Comparison of ENCODE assay signal across 8 cellular contexts in the genomic region with DNA sequence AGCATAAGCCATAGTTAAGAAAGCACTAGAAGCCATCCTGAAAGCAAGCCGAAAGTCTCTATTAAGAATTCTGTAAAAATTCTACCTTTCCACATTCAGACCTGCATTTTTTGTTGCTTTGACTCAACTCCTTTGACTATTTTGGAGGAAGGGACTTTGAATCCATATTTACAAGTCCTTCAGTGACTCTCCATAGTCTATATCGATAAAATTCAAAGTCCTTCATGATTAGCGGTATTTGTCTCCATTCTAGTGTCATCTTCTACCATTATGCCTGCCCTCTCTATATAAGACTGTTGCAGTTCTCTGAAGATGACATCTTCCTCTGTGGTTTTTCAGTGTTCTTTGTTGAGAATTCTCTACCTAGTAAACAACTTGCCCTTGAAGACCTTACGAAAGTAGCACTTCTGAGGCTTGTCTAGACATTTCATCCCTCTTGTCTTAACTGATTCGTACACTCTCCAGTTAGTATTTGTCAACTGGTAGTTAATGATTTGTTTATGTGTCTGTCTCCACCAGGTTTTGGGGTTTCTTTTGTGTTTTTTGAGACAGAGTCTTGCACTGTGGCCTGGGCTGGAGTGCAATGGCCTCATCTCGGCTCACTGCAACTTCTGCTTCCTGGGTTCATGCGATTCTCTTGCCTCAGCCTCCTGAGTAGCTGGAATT. TPM values are rescaled to one million over a fixed set of nuclear protein-coding genes. Genes with fewer than 3 reads are reported as not detected.
DNase-seq lines count a peak whose midpoint lies in the region; ATAC-seq and TF ChIP-seq lines count a peak whose summit lies in the region.

No MANE protein-coding gene starts in this region.

- DNase-seq in amniotic epithelial cell (ENCODE audit: low read depth) (peak; percentile 75), neural progenitor cell (ENCODE audit: low spot score) (no peak), NCI-H2081 (lab: John Stamatoyannopoulos, UW) (no peak), aorta (no peak), AG08396 (ENCODE audit: low spot score) (no peak)

- peaks cover 21% of the 10 kb centered on the region for H3F3A ChIP-seq in neural progenitor cell (ENCODE audit: low read depth)

- H3K4me2 ChIP-seq in BLaER1: peak overlapping the region; percentile 66
- peak overlapping the region; percentile 89 for H3K4me2 ChIP-seq in neural progenitor cell

- peak; percentile 74 for ATAC-seq in GM19324 (IDR thresholded peaks at IDR 0.05; ENCODE audit: low FRiP score, unreplicated experiment)
- ATAC-seq in HG03196 (IDR thresholded peaks at IDR 0.05; ENCODE audit: unreplicated experiment): peak; percentile 62
- ATAC-seq in aorta (ENCODE audit: low FRiP score): no peak

- H3K4me1 ChIP-seq in BLaER1 (peaks cover 42% of the 10 kb centered on the region), neural progenitor cell (peaks cover 30% of the 10 kb centered on the region), aorta (ENCODE audit: control insufficient read depth in 1 of 2, insufficient read depth in 2 of 2, low read length in 2 of 2) (peaks cover 2 to 3% of the 10 kb centered on the region in 2 donors)

- H3K27ac Mint-ChIP-seq in neural progenitor cell: no peak overlapping the region

- H3K27ac ChIP-seq in BLaER1 (no peak overlapping the region), neural progenitor cell (no peak overlapping the region), aorta (ENCODE audit: low read depth in 1 of 2, low read length in 2 of 2) (no peak overlapping the region)

- intact Hi-C loops in aorta (cut with DNase I): loop anchor here in 1 of 2 donors (10.0 kb wide), 1 partner anchor 185 kb away; no protein-coding TSS in a partner anchor

- H3K4me3 Mint-ChIP-seq in neural progenitor cell: peak overlapping the region; percentile 99

- H3K27me3 Mint-ChIP-seq in neural progenitor cell (ENCODE audit: insufficient read depth, low read depth): no peaks in the 10 kb centered on the region

- H3K9me3 ChIP-seq in BLaER1: no peaks in the 10 kb centered on the region
- H3K9me3 ChIP-seq in neural progenitor cell (ENCODE audit: low read depth): no peaks in the 10 kb centered on the region
- no peaks in the 10 kb centered on the region for H3K9me3 ChIP-seq in aorta (ENCODE audit: control insufficient read depth, low read length)

- H3K4me3 ChIP-seq in BLaER1 (peak overlapping the region; percentile 90; the same call in 1 of the 2 replicates), neural progenitor cell (peak overlapping the region; percentile 76), aorta (ENCODE audit: low read length in 2 of 2) (no peak overlapping the region)

- H3K9ac ChIP-seq in BLaER1 (peak overlapping the region; percentile 2; the same call in 1 of the 2 replicates), neural progenitor cell (no peak overlapping the region)

- H3K9me3 Mint-ChIP-seq in neural progenitor cell: no peaks in the 10 kb centered on the region

- no peak overlapping the region for H2AFZ ChIP-seq in neural progenitor cell (replicated peaks)

- H3K36me3 ChIP-seq in BLaER1 (no peaks in the 10 kb centered on the region), neural progenitor cell (no peaks in the 10 kb centered on the region), aorta (ENCODE audit: control insufficient read depth in 1 of 2, insufficient read depth in 2 of 2, low read length in 1 of 2) (no peaks in the 10 kb centered on the region)

- H3K27me3 ChIP-seq in BLaER1: no peaks in the 10 kb centered on the region
- H3K27me3 ChIP-seq in neural progenitor cell: no peaks in the 10 kb centered on the region
- no peaks in the 10 kb centered on the region for H3K27me3 ChIP-seq in aorta (ENCODE audit: control insufficient read depth in 1 of 2, insufficient read depth in 2 of 2, low read length in 1 of 2)

- H3K4me1 Mint-ChIP-seq in neural progenitor cell: peaks cover 28% of the 10 kb centered on the region

- WGBS in aorta, 2 donors: 95 to 96% methylated on average over 7 of the region's 7 CpGs

- H4K20me1 ChIP-seq in BLaER1 (peaks cover 49% of the 10 kb centered on the region), neural progenitor cell (ENCODE audit: low read depth) (peaks cover 45% of the 10 kb centered on the region)

- no peak for TF ChIP-seq CTCF in neural progenitor cell (IDR thresholded peaks at IDR 0.05)

- peaks cover 62% of the 10 kb centered on the region for H3K79me2 ChIP-seq in neural progenitor cell (ENCODE audit: low read depth)

- no peaks in the 10 kb centered on the region for H3K36me3 Mint-ChIP-seq in neural progenitor cell

RNA-seq across cellular contexts. Expression of gene CCSER2, which starts 1.7 kb away (rescaled TPM):
- total RNA-seq in neural progenitor cell (ENCODE audit: low replicate concordance) (24.0 and 39.3 TPM in 2 replicates), aorta (100 to 1,000 TPM in 1 of 2 donors, 10 to 100 TPM in 1; 95.0 to 111 TPM)
- polyA plus RNA-seq in aorta: 10 to 100 TPM; 23.1 to 23.8 TPM

Comparison
In these comparisons a context has a peak if more than half of its experiments do, and no peak if none do; other contexts are left out.
1. H3K4me3 ChIP-seq: peak in BLaER1 (single experiment) and neural progenitor cell (single experiment); none in aorta (0 of 2).